ENCODE assay signal across 26 cellular contexts in the genomic region with DNA sequence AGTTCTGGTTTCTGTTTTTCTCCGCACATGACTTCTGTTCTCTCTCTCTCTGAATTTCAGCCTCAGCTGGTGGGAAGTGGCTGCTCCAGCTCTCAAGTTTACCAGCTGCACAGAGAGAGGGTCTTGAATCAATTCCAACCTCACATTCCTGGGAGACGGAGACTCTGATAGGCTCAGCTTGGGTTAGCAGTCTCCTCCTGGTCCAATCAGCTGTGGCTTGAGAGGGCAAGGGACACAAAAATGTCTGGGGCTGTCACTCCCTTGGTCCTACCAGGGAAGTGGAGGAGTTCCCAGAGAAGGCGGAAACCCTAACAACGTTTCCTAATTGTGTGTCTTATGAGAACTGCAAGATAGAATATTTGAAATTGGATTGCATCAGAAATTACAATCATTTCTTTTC. TPM values are rescaled to one million over a fixed set of nuclear protein-coding genes. Genes with fewer than 3 reads are reported as not detected.
DNase-seq lines count a peak whose midpoint lies in the region; ATAC-seq and TF ChIP-seq lines count a peak whose summit lies in the region.
"Had no signal": no experiment of that assay in that cellular context is flagged by ENCODE, and none has a peak within 500 bp of the region (broad histone marks: within the 10 kb centered on the region; RNA-seq: fewer than 3 reads in every experiment).

No MANE protein-coding gene starts in this region.

- no peak overlapping the region for H3K9ac ChIP-seq in smooth muscle cell (ENCODE audit: low read depth)

- H3K27me3 Mint-ChIP-seq in activated naive CD8-positive, alpha-beta T cell treated with anti-CD3 and anti-CD28 coated beads, Interleukin-2, amount 10 ng/mL, durations not matched to agents 7 days and 5 days: peaks cover 10% of the 10 kb centered on the region
- H3K27me3 Mint-ChIP-seq in activated naive CD8-positive, alpha-beta T cell treated with anti-CD3 and anti-CD28 coated beads, Interleukin-2, amount 50 U/mL, for 24 hours: peaks cover 7% of the 10 kb centered on the region
- peaks cover 22% of the 10 kb centered on the region for H3K27me3 Mint-ChIP-seq in progenitor cell of endocrine pancreas

- no peak overlapping the region for H3K4me3 Mint-ChIP-seq in activated naive CD8-positive, alpha-beta T cell treated with anti-CD3 and anti-CD28 coated beads, Interleukin-2, amount 10 ng/mL, durations not matched to agents 7 days and 5 days
- H3K4me3 Mint-ChIP-seq in activated naive CD8-positive, alpha-beta T cell treated with anti-CD3 and anti-CD28 coated beads, Interleukin-2, amount 50 U/mL, for 24 hours: no peak overlapping the region
- no peak overlapping the region for H3K4me3 Mint-ChIP-seq in progenitor cell of endocrine pancreas (ENCODE audit: low read depth)
- H3K4me3 Mint-ChIP-seq: activated CD4-positive, alpha-beta memory T cell treated with anti-CD3 and anti-CD28 coated beads, Interleukin-2, amount 10 ng/mL, durations not matched to agents 7 days and 5 days had no signal

- H3K4me2 ChIP-seq in smooth muscle cell: no peak overlapping the region
- H3K4me2 ChIP-seq: A549 had no signal

- peaks cover 7% of the 10 kb centered on the region for H3K27me3 ChIP-seq in smooth muscle cell (ENCODE audit: low read depth)
- H3K27me3 ChIP-seq: uterus had no signal

- no peaks in the 10 kb centered on the region for H3K36me3 Mint-ChIP-seq in activated naive CD8-positive, alpha-beta T cell treated with anti-CD3 and anti-CD28 coated beads, Interleukin-2, amount 10 ng/mL, durations not matched to agents 7 days and 5 days
- no peaks in the 10 kb centered on the region for H3K36me3 Mint-ChIP-seq in activated naive CD8-positive, alpha-beta T cell treated with anti-CD3 and anti-CD28 coated beads, Interleukin-2, amount 50 U/mL, for 24 hours (ENCODE audit: low read depth)
- no peaks in the 10 kb centered on the region for H3K36me3 Mint-ChIP-seq in progenitor cell of endocrine pancreas (ENCODE audit: insufficient read depth)

- H3K4me1 ChIP-seq in smooth muscle cell (ENCODE audit: low read depth): no peaks in the 10 kb centered on the region
- H3K4me1 ChIP-seq: A549, prostate gland, uterus had no signal

- no peaks in the 10 kb centered on the region for H4K20me1 ChIP-seq in smooth muscle cell (ENCODE audit: low read depth)

- no peak overlapping the region for H3K4me3 ChIP-seq in fibroblast of the aortic adventitia (ENCODE audit: low read depth, low read length)
- no peak overlapping the region for H3K4me3 ChIP-seq in smooth muscle cell
- H3K4me3 ChIP-seq: A549, prostate gland, uterus had no signal

- no peak for TF ChIP-seq CTCF in fibroblast of the aortic adventitia (IDR thresholded peaks at IDR 0.05; ENCODE audit: insufficient read depth, low read length)
- no peak for TF ChIP-seq CTCF in progenitor cell of endocrine pancreas (IDR thresholded peaks at IDR 0.05; ENCODE audit: unreplicated experiment)
- no peak for TF ChIP-seq CTCF in smooth muscle cell (IDR thresholded peaks at IDR 0.05; ENCODE audit: borderline replicate concordance, insufficient read depth, poor library complexity, severe bottlenecking)

- WGBS in smooth muscle cell (ENCODE audit: low lambda C conversion rate): 79% methylated on average over 4 of the region's 4 CpGs

- no peak overlapping the region for H2AFZ ChIP-seq in smooth muscle cell (ENCODE audit: low read depth)

- POLR2A ChIA-PET in activated naive CD8-positive, alpha-beta T cell treated with anti-CD3 and anti-CD28 coated beads, Interleukin-2, amount 10 ng/mL, durations not matched to agents 7 days and 5 days (lab: Charles Lee): interaction anchor here (0.5 kb wide), 1 partner anchor 248 kb away, joined by 4 read pairs; no protein-coding TSS in a partner anchor

- no peaks in the 10 kb centered on the region for H3K36me3 ChIP-seq in smooth muscle cell (ENCODE audit: low read depth)
- H3K36me3 ChIP-seq: prostate gland, uterus had no signal

- H3K79me2 ChIP-seq in smooth muscle cell (ENCODE audit: low read depth): no peaks in the 10 kb centered on the region

- H3F3A ChIP-seq in smooth muscle cell (ENCODE audit: low read depth): no peaks in the 10 kb centered on the region

- peak overlapping the region; percentile 15 for H3K27ac Mint-ChIP-seq in activated naive CD8-positive, alpha-beta T cell treated with anti-CD3 and anti-CD28 coated beads, Interleukin-2, amount 10 ng/mL, durations not matched to agents 7 days and 5 days
- H3K27ac Mint-ChIP-seq in activated naive CD8-positive, alpha-beta T cell treated with anti-CD3 and anti-CD28 coated beads, Interleukin-2, amount 50 U/mL, for 24 hours: no peak overlapping the region
- H3K27ac Mint-ChIP-seq in progenitor cell of endocrine pancreas: peak overlapping the region; percentile 74
- H3K27ac Mint-ChIP-seq: activated CD4-positive, alpha-beta memory T cell treated with anti-CD3 and anti-CD28 coated beads, Interleukin-2, amount 10 ng/mL, durations not matched to agents 7 days and 5 days had no signal

- H3K4me1 Mint-ChIP-seq in activated naive CD8-positive, alpha-beta T cell treated with anti-CD3 and anti-CD28 coated beads, Interleukin-2, amount 10 ng/mL, durations not matched to agents 7 days and 5 days: peaks cover 2% of the 10 kb centered on the region
- peaks cover 11% of the 10 kb centered on the region for H3K4me1 Mint-ChIP-seq in activated naive CD8-positive, alpha-beta T cell treated with anti-CD3 and anti-CD28 coated beads, Interleukin-2, amount 50 U/mL, for 24 hours
- peaks cover 3% of the 10 kb centered on the region for H3K4me1 Mint-ChIP-seq in progenitor cell of endocrine pancreas (ENCODE audit: low read depth)
- H3K4me1 Mint-ChIP-seq: activated CD4-positive, alpha-beta memory T cell treated with anti-CD3 and anti-CD28 coated beads, Interleukin-2, amount 10 ng/mL, durations not matched to agents 7 days and 5 days had no signal

- no peaks in the 10 kb centered on the region for H3K9me3 ChIP-seq in smooth muscle cell (replicated peaks; ENCODE audit: low read depth)
- H3K9me3 ChIP-seq: A549, prostate gland, uterus had no signal

- no peak for ATAC-seq in activated naive CD8-positive, alpha-beta T cell treated with anti-CD3 and anti-CD28 coated beads, Interleukin-2, amount 10 ng/mL, durations not matched to agents 7 days and 5 days (ENCODE audit: low read depth)
- no peak for ATAC-seq in activated naive CD8-positive, alpha-beta T cell treated with anti-CD3 and anti-CD28 coated beads, Interleukin-2, amount 50 U/mL, for 24 hours
- ATAC-seq: A549, PC-3 had no signal

- no peaks in the 10 kb centered on the region for H3K9me3 Mint-ChIP-seq in activated naive CD8-positive, alpha-beta T cell treated with anti-CD3 and anti-CD28 coated beads, Interleukin-2, amount 10 ng/mL, durations not matched to agents 7 days and 5 days
- H3K9me3 Mint-ChIP-seq in activated naive CD8-positive, alpha-beta T cell treated with anti-CD3 and anti-CD28 coated beads, Interleukin-2, amount 50 U/mL, for 24 hours: no peaks in the 10 kb centered on the region
- H3K9me3 Mint-ChIP-seq in progenitor cell of endocrine pancreas (ENCODE audit: low read depth): no peaks in the 10 kb centered on the region
- H3K9me3 Mint-ChIP-seq: activated CD4-positive, alpha-beta memory T cell treated with anti-CD3 and anti-CD28 coated beads, Interleukin-2, amount 10 ng/mL, durations not matched to agents 7 days and 5 days had no signal

- no peak for DNase-seq in activated naive CD8-positive, alpha-beta T cell treated with anti-CD3 and anti-CD28 coated beads, Interleukin-2, amount 10 ng/mL, durations not matched to agents 7 days and 5 days
- no peak for DNase-seq in activated naive CD8-positive, alpha-beta T cell treated with anti-CD3 and anti-CD28 coated beads, Interleukin-2, amount 50 U/mL, for 24 hours
- peak; percentile 55 for DNase-seq in NCI-H1694 (lab: John Stamatoyannopoulos, UW)
- peak; percentile 24 for DNase-seq in fibroblast of the aortic adventitia (ENCODE audit: low read depth)
- DNase-seq in progenitor cell of endocrine pancreas (ENCODE audit: low spot score, unreplicated experiment): no peak
- no peak for DNase-seq in smooth muscle cell (lab: John Stamatoyannopoulos, UW; ENCODE audit: unreplicated experiment)
- DNase-seq in kidney tubule cell (ENCODE audit: low spot score): no peak
- no peak for DNase-seq in LoVo (ENCODE audit: low spot score)
- DNase-seq: activated CD4-positive, alpha-beta memory T cell treated with anti-CD3 and anti-CD28 coated beads, Interleukin-2, amount 10 ng/mL, durations not matched to agents 7 days and 5 days; activated naive CD4-positive, alpha-beta T cell treated with Interleukin-2 at 50 U/mL for 16 hours; aorta; head of caudate nucleus; mesenchymal stem cell; NCI-H1048; NCI-H2081 treated with DMSO at 0.1 percent for 48 hours; NCI-H526; PC-3; stimulated activated CD8-positive, alpha-beta memory T cell treated with anti-CD3 and anti-CD28 coated beads, Interleukin-4, amount 100 ng/mL, for 48 hours; T-helper 2 cell; uterus had no signal

- H3K27ac ChIP-seq in smooth muscle cell (ENCODE audit: low read depth): no peak overlapping the region
- H3K27ac ChIP-seq: A549, prostate gland, uterus, VCaP had no signal

RNA-seq across cellular contexts. Expression of a gene that starts 7.1 kb away (rescaled TPM):
- total RNA-seq in activated naive CD8-positive, alpha-beta T cell treated with anti-CD3 and anti-CD28 coated beads, Interleukin-2, amount 10 ng/mL, durations not matched to agents 7 days and 5 days: not detected
- not detected in 2 replicates for total RNA-seq in fibroblast of the aortic adventitia (ENCODE audit: low replicate concordance)
- total RNA-seq in progenitor cell of endocrine pancreas: not detected in 2 replicates
- not detected in 2 replicates for total RNA-seq in smooth muscle cell
- polyA plus RNA-seq in smooth muscle cell: not detected in 2 replicates
- total RNA-seq: activated CD4-positive, alpha-beta memory T cell treated with anti-CD3 and anti-CD28 coated beads, Interleukin-2, amount 10 ng/mL, durations not matched to agents 7 days and 5 days; aorta; chondrocyte; PC-3; SK-MEL-5; uterus had no signal
- polyA plus RNA-seq: aorta, neural cell had no signal

Comparison
In these comparisons a context has a peak if more than half of its experiments do, and no peak if none do; other contexts are left out.
1. DNase-seq: peak in NCI-H1694 (single experiment) and fibroblast of the aortic adventitia (single experiment); none in activated naive CD8-positive, alpha-beta T cell treated with anti-CD3 and anti-CD28 coated beads, Interleukin-2, amount 10 ng/mL, durations not matched to agents 7 days and 5 days (single experiment), activated naive CD8-positive, alpha-beta T cell treated with anti-CD3 and anti-CD28 coated beads, Interleukin-2, amount 50 U/mL, for 24 hours (single experiment), progenitor cell of endocrine pancreas (single experiment), smooth muscle cell (single experiment), kidney tubule cell (single experiment) and LoVo (single experiment).